ENCODE assay signal across 10 cellular contexts in the genomic region with DNA sequence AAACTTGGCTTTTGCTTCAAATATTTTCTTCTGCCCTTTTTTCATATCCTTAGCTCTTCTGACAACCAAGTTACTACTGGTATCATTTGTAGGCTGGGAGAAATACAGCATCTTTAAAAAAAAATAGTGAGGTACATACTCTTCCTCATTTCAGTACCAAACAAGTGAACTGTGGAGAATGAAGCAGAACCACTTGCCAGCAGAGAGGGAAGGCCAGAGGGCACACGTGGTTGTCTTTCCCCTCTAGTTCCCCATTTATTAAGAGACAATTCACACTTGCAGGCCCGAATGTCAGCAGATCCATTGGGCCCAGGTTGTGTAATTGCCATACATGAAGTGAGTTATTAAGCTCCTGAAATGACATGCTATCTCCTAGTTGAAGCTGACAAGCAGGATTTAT. TPM values are rescaled to one million over a fixed set of nuclear protein-coding genes. Genes with fewer than 3 reads are reported as not detected.
A peak's percentile ranks its signal among the peaks of the same experiment; 100 is the strongest.
DNase-seq lines count a peak whose midpoint lies in the region; ATAC-seq and TF ChIP-seq lines count a peak whose summit lies in the region.
"Had no signal": no experiment of that assay in that cellular context is flagged by ENCODE, and none has a peak within 500 bp of the region (broad histone marks: within the 10 kb centered on the region; RNA-seq: fewer than 3 reads in every experiment).

No MANE protein-coding gene starts in this region.

- DNase-seq in GM12864 (ENCODE audit: low read depth) (no peak), NOMO-1 (lab: John Stamatoyannopoulos, UW; ENCODE audit: unreplicated experiment in 2 of 2) (peak; percentile 78 to 88), dorsolateral prefrontal cortex (peak in 2 of 10 donors; percentile 43 to 47), psoas muscle (no peak), DMS 273 treated with DMSO at 0.1 percent for 48 hours (lab: John Stamatoyannopoulos, UW) (no peak), GM20000 (ENCODE audit: low spot score) (no peak)
- no peak for DNase-seq in stimulated activated CD4-positive, alpha-beta T cell treated with anti-CD3 and anti-CD28 coated beads, Interleukin-2, amount 100 ng/mL, for 48 hours
- DNase-seq: cortex of kidney had no signal

- intact Hi-C loops in dorsolateral prefrontal cortex (cut with DNase I) (loop anchor here (5.0 kb wide), 4 partner anchors 73 to 153 kb away; a partner anchor contains a TSS), psoas muscle (cut with DNase I) (loop anchor here in 1 of 2 donors (5.0 kb wide), 2 partner anchors 33 to 98 kb away; no protein-coding TSS in a partner anchor)

- H3K9me3 ChIP-seq in psoas muscle: no peaks in the 10 kb centered on the region

- no peak for TF ChIP-seq CTCF in GM12864 (IDR thresholded peaks at IDR 0.05; ENCODE audit: low read depth, low read length, missing control alignments)
- TF ChIP-seq CTCF in dorsolateral prefrontal cortex (IDR thresholded peaks at IDR 0.05 in 54 of 56, conservative IDR thresholded peaks at IDR 0.05 in 2 of 56; ENCODE audit: low read depth in 1 of 56, partially characterized antibody in 56 of 56): no peak
- no peak for TF ChIP-seq CTCF in psoas muscle (IDR thresholded peaks at IDR 0.05)
- no peak for TF ChIP-seq CTCF in GM20000 (IDR thresholded peaks at IDR 0.05; ENCODE audit: extremely low read depth, missing control alignments)

- H3K27me3 ChIP-seq in dorsolateral prefrontal cortex (no peaks in the 10 kb centered on the region), psoas muscle (ENCODE audit: insufficient read depth in 3 of 3, low read length in 2 of 3) (no peaks in the 10 kb centered on the region)

- H3K4me3 ChIP-seq in GM12864 (ENCODE audit: low read depth, low read length) (peak overlapping the region; percentile 4; the same call in 1 of the 2 replicates), dorsolateral prefrontal cortex (peak overlapping the region in 29 of 59 donors; percentile 1 to 88 (median 80)), psoas muscle (peak overlapping the region; percentile 83)

- H3K36me3 ChIP-seq in psoas muscle (ENCODE audit: insufficient read depth in 1 of 2, low read depth in 1 of 2): peaks cover 0 to 2% of the 10 kb centered on the region in 2 donors

- H3K27ac ChIP-seq in dorsolateral prefrontal cortex (peak overlapping the region in 50 of 59 donors; percentile 1 to 98 (median 78)), psoas muscle (peak overlapping the region; percentile 97)

- peaks cover 75% of the 10 kb centered on the region for H3K4me1 ChIP-seq in psoas muscle

- WGBS in psoas muscle, 3 donors: 7 to 26% (median 20%) methylated on average over 2 of the region's 2 CpGs

- ATAC-seq in psoas muscle (no peak), GM19467 (IDR thresholded peaks at IDR 0.05; ENCODE audit: unreplicated experiment) (no peak)

RNA-seq across cellular contexts. Expression of a gene that starts 3.2 kb away (rescaled TPM):
- total RNA-seq in dorsolateral prefrontal cortex: 10 to 100 TPM; 25.2 to 57.8 (median 35.8) TPM
- total RNA-seq in psoas muscle: 10 to 100 TPM; 14.9 to 23.4 (median 22.4) TPM
- 10 to 100 TPM in 2 of 3 donors, 1 to 10 TPM in 1; 6.9 to 13.3 (median 11.7) TPM for polyA plus RNA-seq in psoas muscle

RNA-seq across cellular contexts. Expression of a gene that starts 39.9 kb away (rescaled TPM):
- total RNA-seq in dorsolateral prefrontal cortex: 10 to 100 TPM in 59 of 120 experiments, 1 to 10 TPM in 61; 2.8 to 14.6 (median 10.0) TPM
- not detected for total RNA-seq in psoas muscle
- not detected for polyA plus RNA-seq in psoas muscle
- total RNA-seq: pulmonary artery endothelial cell had no signal

Comparison
In these comparisons a context has a peak if more than half of its experiments do, and no peak if none do; other contexts are left out.
1. DNase-seq: peak in NOMO-1 (2 of 2); none in GM12864 (single experiment), psoas muscle (0 of 2), DMS 273 treated with DMSO at 0.1 percent for 48 hours (single experiment), stimulated activated CD4-positive, alpha-beta T cell treated with anti-CD3 and anti-CD28 coated beads, Interleukin-2, amount 100 ng/mL, for 48 hours (0 of 2) and GM20000 (single experiment).